In genomic region chr10:92972066-92972870, GRCh38 we compare ENCODE assay signal across 10 cellular contexts.
DNase-seq lines count a peak whose midpoint lies in the region; ATAC-seq and TF ChIP-seq lines count a peak whose summit lies in the region.
"Had no signal": no experiment of that assay in that cellular context is flagged by ENCODE, and none has a peak within 500 bp of the region (broad histone marks: within the 10 kb centered on the region; RNA-seq: fewer than 3 reads in every experiment).

No MANE protein-coding gene starts in this region.

- peak; percentile 43 for DNase-seq in GM04503 (ENCODE audit: low read depth)
- DNase-seq in OCI-M1 (lab: John Stamatoyannopoulos, UW) = peak; percentile 88
- DNase-seq in epithelial cell of esophagus (ENCODE audit: low read depth) = peak; percentile 88
- peak; percentile 59 for DNase-seq in skeletal muscle cell (ENCODE audit: low read depth)
- no peak for DNase-seq in DMS153 treated with DMSO at 0.1 percent for 48 hours (lab: John Stamatoyannopoulos, UW; ENCODE audit: unreplicated experiment)
- DNase-seq in NCI-H2081 treated with DMSO at 0.1 percent for 48 hours (lab: John Stamatoyannopoulos, UW) = no peak
- DNase-seq in activated T-cell treated with anti-CD3 and anti-CD28 coated beads, Interleukin-2, amount 50 U/mL, for 4 hours = no peak
- DNase-seq in immature natural killer cell = no peak
- DNase-seq: activated CD4-positive, alpha-beta memory T cell treated with anti-CD3 and anti-CD28 coated beads, Interleukin-2, amount 10 ng/mL, durations not matched to agents 7 days and 5 days; NCI-H2171 treated with DMSO at 0.1 percent for 48 hours had no signal

- TF ChIP-seq CTCF in epithelial cell of esophagus (IDR thresholded peaks at IDR 0.05; ENCODE audit: insufficient read depth, low read depth, low read length, missing control alignments) = no peak

- no peak overlapping the region for H3K4me3 Mint-ChIP-seq in activated T-cell treated with anti-CD3 and anti-CD28 coated beads, Interleukin-2, amount 50 U/mL, for 4 hours
- H3K4me3 Mint-ChIP-seq in immature natural killer cell = no peak overlapping the region
- H3K4me3 Mint-ChIP-seq: activated CD4-positive, alpha-beta memory T cell treated with anti-CD3 and anti-CD28 coated beads, Interleukin-2, amount 10 ng/mL, durations not matched to agents 7 days and 5 days had no signal

- H3K4me1 Mint-ChIP-seq in activated T-cell treated with anti-CD3 and anti-CD28 coated beads, Interleukin-2, amount 50 U/mL, for 4 hours (ENCODE audit: low read depth) = peaks cover 2% of the 10 kb centered on the region
- peaks cover 2 to 8% of the 10 kb centered on the region in 2 donors for H3K4me1 Mint-ChIP-seq in immature natural killer cell

- no peaks in the 10 kb centered on the region for H3K27me3 Mint-ChIP-seq in activated T-cell treated with anti-CD3 and anti-CD28 coated beads, Interleukin-2, amount 50 U/mL, for 4 hours (ENCODE audit: low read depth)
- H3K27me3 Mint-ChIP-seq in immature natural killer cell (ENCODE audit: low read depth in 3 of 3) = peaks cover 0 to 2% (median 0%) of the 10 kb centered on the region in 3 donors
- H3K27me3 Mint-ChIP-seq: activated CD4-positive, alpha-beta memory T cell treated with anti-CD3 and anti-CD28 coated beads, Interleukin-2, amount 10 ng/mL, durations not matched to agents 7 days and 5 days had no signal

- no peak overlapping the region for H3K27ac Mint-ChIP-seq in immature natural killer cell
- H3K27ac Mint-ChIP-seq: activated CD4-positive, alpha-beta memory T cell treated with anti-CD3 and anti-CD28 coated beads, Interleukin-2, amount 10 ng/mL, durations not matched to agents 7 days and 5 days had no signal

- H3K4me3 ChIP-seq in epithelial cell of esophagus (ENCODE audit: low read length) (no peak overlapping the region), skeletal muscle cell (ENCODE audit: low read depth, low read length) (no peak overlapping the region)

- peaks cover 28% of the 10 kb centered on the region for H3K36me3 Mint-ChIP-seq in activated T-cell treated with anti-CD3 and anti-CD28 coated beads, Interleukin-2, amount 50 U/mL, for 4 hours (ENCODE audit: insufficient read depth)
- peaks cover 10 to 33% (median 24%) of the 10 kb centered on the region in 3 donors for H3K36me3 Mint-ChIP-seq in immature natural killer cell

- ATAC-seq in activated T-cell treated with anti-CD3 and anti-CD28 coated beads, Interleukin-2, amount 50 U/mL, for 4 hours = no peak

- no peaks in the 10 kb centered on the region for H3K9me3 Mint-ChIP-seq in activated T-cell treated with anti-CD3 and anti-CD28 coated beads, Interleukin-2, amount 50 U/mL, for 4 hours
- H3K9me3 Mint-ChIP-seq in immature natural killer cell = no peaks in the 10 kb centered on the region

Comparison
In these comparisons a context has a peak if more than half of its experiments do, and no peak if none do; other contexts are left out.
1. DNase-seq: peak in GM04503 (single experiment), OCI-M1 (single experiment), epithelial cell of esophagus (single experiment) and skeletal muscle cell (single experiment); none in DMS153 treated with DMSO at 0.1 percent for 48 hours (single experiment), NCI-H2081 treated with DMSO at 0.1 percent for 48 hours (single experiment), activated T-cell treated with anti-CD3 and anti-CD28 coated beads, Interleukin-2, amount 50 U/mL, for 4 hours (single experiment) and immature natural killer cell (0 of 3).